Comparison of ENCODE assay signal across 11 cellular contexts in the genomic region with DNA sequence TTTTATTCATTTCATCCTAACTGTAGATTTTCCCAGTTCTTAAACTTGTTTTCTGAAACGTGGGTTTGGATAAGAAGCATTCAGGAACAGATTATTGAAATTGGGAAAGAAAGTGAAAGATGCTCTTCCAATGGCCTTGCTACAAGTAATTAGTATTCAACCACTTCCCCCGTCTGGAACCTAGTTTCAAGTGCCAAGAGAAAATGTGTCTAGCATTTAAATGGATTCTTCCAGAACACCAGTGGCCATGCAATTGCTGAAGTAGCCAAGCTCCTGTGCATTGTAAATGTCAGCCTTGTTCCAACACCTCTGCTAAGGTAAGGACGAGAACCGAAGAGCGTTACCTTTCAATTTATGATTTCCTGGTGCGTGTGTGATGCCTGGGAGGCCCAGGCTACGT.
DNase-seq lines count a peak whose midpoint lies in the region; ATAC-seq and TF ChIP-seq lines count a peak whose summit lies in the region.
"Had no signal": no experiment of that assay in that cellular context is flagged by ENCODE, and none has a peak within 500 bp of the region (broad histone marks: within the 10 kb centered on the region; RNA-seq: fewer than 3 reads in every experiment).

No MANE protein-coding gene starts in this region.

- H3K4me3 Mint-ChIP-seq in activated naive CD4-positive, alpha-beta T cell treated with anti-CD3 and anti-CD28 coated beads for 36 hours = no peak overlapping the region
- H3K4me3 Mint-ChIP-seq in activated naive CD8-positive, alpha-beta T cell treated with anti-CD3 and anti-CD28 coated beads, Interleukin-2, amount 10 ng/mL, durations not matched to agents 7 days and 5 days = peak overlapping the region; percentile 61

- CTCF ChIA-PET in activated naive CD4-positive, alpha-beta T cell treated with anti-CD3 and anti-CD28 coated beads for 36 hours (lab: Charles Lee) = interaction anchor here (0.5 to 1.6 kb wide), 3 partner anchors 10 to 127 kb away, joined by 3 to 4 read pairs (median 4); no protein-coding TSS in a partner anchor

- intact Hi-C loops in activated naive CD4-positive, alpha-beta T cell treated with anti-CD3 and anti-CD28 coated beads for 36 hours (cut with micrococcal nuclease) = loop anchor here (1.0 to 10.0 kb wide), 7 partner anchors 24 to 314 kb away; a partner anchor contains a TSS

- peak overlapping the region; percentile 93 for H3K27ac Mint-ChIP-seq in activated naive CD4-positive, alpha-beta T cell treated with anti-CD3 and anti-CD28 coated beads for 36 hours
- peak overlapping the region; percentile 98 for H3K27ac Mint-ChIP-seq in activated naive CD8-positive, alpha-beta T cell treated with anti-CD3 and anti-CD28 coated beads, Interleukin-2, amount 10 ng/mL, durations not matched to agents 7 days and 5 days

- H3K9me3 Mint-ChIP-seq in activated naive CD4-positive, alpha-beta T cell treated with anti-CD3 and anti-CD28 coated beads for 36 hours = no peaks in the 10 kb centered on the region
- H3K9me3 Mint-ChIP-seq in activated naive CD8-positive, alpha-beta T cell treated with anti-CD3 and anti-CD28 coated beads, Interleukin-2, amount 10 ng/mL, durations not matched to agents 7 days and 5 days = no peaks in the 10 kb centered on the region

- H3K4me1 Mint-ChIP-seq in activated naive CD4-positive, alpha-beta T cell treated with anti-CD3 and anti-CD28 coated beads for 36 hours (ENCODE audit: low read depth) = peaks cover 57% of the 10 kb centered on the region
- peaks cover 70% of the 10 kb centered on the region for H3K4me1 Mint-ChIP-seq in activated naive CD8-positive, alpha-beta T cell treated with anti-CD3 and anti-CD28 coated beads, Interleukin-2, amount 10 ng/mL, durations not matched to agents 7 days and 5 days

- no peak for ATAC-seq in activated naive CD8-positive, alpha-beta T cell treated with anti-CD3 and anti-CD28 coated beads, Interleukin-2, amount 10 ng/mL, durations not matched to agents 7 days and 5 days (ENCODE audit: low read depth)

- DNase-seq in activated naive CD4-positive, alpha-beta T cell treated with anti-CD3 and anti-CD28 coated beads for 36 hours = no peak
- no peak for DNase-seq in activated naive CD4-positive, alpha-beta T cell treated with anti-CD3 and anti-CD28 coated beads, Interleukin-2, amount 50 U/mL, for 16 hours
- DNase-seq in activated naive CD8-positive, alpha-beta T cell treated with anti-CD3 and anti-CD28 coated beads, Interleukin-2, amount 10 ng/mL, durations not matched to agents 7 days and 5 days = no peak
- DNase-seq in medulla oblongata (ENCODE audit: extremely low spot score) = peak; percentile 78
- peak in 7 of 49 donors; percentile 12 to 42 (median 21) for DNase-seq in substantia nigra (lab: John Stamatoyannopoulos, UW)
- no peak for DNase-seq in stimulated activated naive CD4-positive, alpha-beta T cell (lab: John Stamatoyannopoulos, UW)
- no peak for DNase-seq in COR-L47 (lab: John Stamatoyannopoulos, UW)
- DNase-seq in coronary artery (ENCODE audit: low spot score) = no peak
- DNase-seq: NCI-H1694, NCI-H524 treated with DMSO at 0.1 percent for 48 hours, RPMI8226 had no signal

- POLR2A ChIA-PET in activated naive CD8-positive, alpha-beta T cell treated with anti-CD3 and anti-CD28 coated beads, Interleukin-2, amount 10 ng/mL, durations not matched to agents 7 days and 5 days (lab: Charles Lee) = interaction anchor here (0.5 to 3.2 kb wide), 2 partner anchors 77 to 375 kb away, joined by 4 to 14 read pairs; no protein-coding TSS in a partner anchor

- H3K27ac ChIP-seq in substantia nigra (ENCODE audit: low read depth, low read length, poor library complexity, severe bottlenecking) = peak overlapping the region; percentile 9
- H3K27ac ChIP-seq in coronary artery = no peak overlapping the region

- TF ChIP-seq CTCF in coronary artery (IDR thresholded peaks at IDR 0.05) = no peak

- no peak overlapping the region for H3K4me3 ChIP-seq in coronary artery

- peaks cover 5% of the 10 kb centered on the region for H3K36me3 Mint-ChIP-seq in activated naive CD4-positive, alpha-beta T cell treated with anti-CD3 and anti-CD28 coated beads for 36 hours (ENCODE audit: low read depth)
- peaks cover 17% of the 10 kb centered on the region for H3K36me3 Mint-ChIP-seq in activated naive CD8-positive, alpha-beta T cell treated with anti-CD3 and anti-CD28 coated beads, Interleukin-2, amount 10 ng/mL, durations not matched to agents 7 days and 5 days

- no peaks in the 10 kb centered on the region for H3K27me3 Mint-ChIP-seq in activated naive CD4-positive, alpha-beta T cell treated with anti-CD3 and anti-CD28 coated beads for 36 hours (ENCODE audit: low read depth)
- no peaks in the 10 kb centered on the region for H3K27me3 Mint-ChIP-seq in activated naive CD8-positive, alpha-beta T cell treated with anti-CD3 and anti-CD28 coated beads, Interleukin-2, amount 10 ng/mL, durations not matched to agents 7 days and 5 days
